ENCODE assay signal across 1 cellular context in the genomic region with DNA sequence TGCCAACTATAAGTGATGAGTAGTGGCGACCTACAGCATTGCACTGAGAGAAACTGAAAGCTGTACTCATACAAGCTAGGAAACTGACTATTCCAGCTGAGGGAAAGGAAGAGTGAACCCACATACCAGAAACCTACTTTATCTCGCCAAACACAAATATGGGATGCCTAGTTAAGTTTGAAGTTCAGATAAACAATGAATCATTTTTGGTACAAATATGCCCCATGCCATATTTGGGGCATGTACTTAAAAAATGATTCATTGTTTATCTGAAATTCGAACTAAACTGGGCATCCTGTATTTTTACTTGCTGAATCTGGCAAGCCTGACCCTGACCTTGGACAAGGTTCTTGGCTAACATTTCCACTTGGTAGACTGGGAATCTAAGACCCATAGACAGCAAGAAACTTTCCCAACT.
A peak's percentile ranks its signal among the peaks of the same experiment; 100 is the strongest.
TF ChIP-seq lines count a peak whose summit lies in the region.

No MANE protein-coding gene starts in this region.

TF ChIP-seq in HepG2, 621 proteins besides CTCF, POLR2A, EP300 and RAD21 (continued from another document):
- TF ChIP-seq BCLAF1 (IDR thresholded peaks at IDR 0.05) (no peak), ZBTB37 (CRISPR knock-in tag; IDR thresholded peaks at IDR 0.05) (no peak), SRF (IDR thresholded peaks at IDR 0.05; ENCODE audit: low read depth, low read length) (0 out of 2 replicates have a peak, but pooled peaks have one; percentile 21), ZNF232 (CRISPR knock-in tag; IDR thresholded peaks at IDR 0.05; ENCODE audit: borderline replicate concordance) (no peak), NR1H2 (CRISPR knock-in tag; IDR thresholded peaks at IDR 0.05; ENCODE audit: borderline replicate concordance, low read depth) (no peak), PAF1 (CRISPR knock-in tag; IDR thresholded peaks at IDR 0.05) (no peak)
